In the genomic region with DNA sequence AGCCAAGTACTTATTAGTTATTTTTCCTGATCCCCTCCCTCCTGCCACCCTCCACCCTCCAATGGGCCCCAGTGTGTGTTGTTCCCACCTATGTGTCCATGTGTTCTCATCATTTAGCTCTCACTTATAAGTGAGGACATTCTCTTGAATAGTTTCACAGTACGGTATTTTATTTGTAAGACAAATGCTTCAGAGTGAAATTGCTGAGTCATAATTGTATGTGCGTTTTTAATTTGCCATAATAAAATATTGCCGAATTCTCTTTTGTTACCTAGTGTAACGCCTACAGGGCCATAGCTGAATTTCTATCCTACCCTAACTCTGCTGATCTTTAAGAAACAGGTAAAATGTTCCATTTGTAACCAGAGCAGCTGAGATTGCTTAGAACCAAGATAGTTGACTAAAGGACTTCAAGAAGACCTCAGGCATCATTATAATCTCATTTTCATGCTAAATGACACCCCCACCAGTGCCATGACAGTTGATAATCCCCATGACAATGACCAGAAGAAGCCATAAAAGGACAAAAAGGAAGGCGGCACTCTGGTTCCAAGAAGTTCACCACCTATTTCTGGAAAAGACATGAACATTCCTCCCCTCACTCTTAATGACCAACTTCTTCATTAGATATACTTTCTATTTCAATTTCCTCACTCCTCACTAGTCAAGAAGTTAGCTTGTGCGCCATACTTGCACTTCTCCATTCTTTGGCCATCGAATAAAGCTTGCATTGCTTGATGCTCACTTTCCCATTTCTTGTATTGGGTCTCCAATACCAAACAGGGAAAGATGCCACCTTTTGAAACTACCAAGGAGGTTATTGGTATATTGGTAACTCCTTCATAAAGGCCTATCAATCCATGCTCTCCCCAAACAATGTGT, we compare ENCODE assay signal across 24 cellular contexts. TPM values are rescaled to one million over a fixed set of nuclear protein-coding genes. Genes with fewer than 3 reads are reported as not detected.
DNase-seq lines count a peak whose midpoint lies in the region; ATAC-seq, FAIRE-seq and TF ChIP-seq lines count a peak whose summit lies in the region.
"Had no signal": no experiment of that assay in that cellular context is flagged by ENCODE, and none has a peak within 500 bp of the region (broad histone marks: within the 10 kb centered on the region; RNA-seq: fewer than 3 reads in every experiment).

No MANE protein-coding gene starts in this region.

- CTCF ChIA-PET in A549 (lab: Yijun Ruan, JAX): interaction anchor here (1.0 kb wide), 1 partner anchor 62 kb away, joined by 3 read pairs; no protein-coding TSS in a partner anchor
- CTCF ChIA-PET in PC-9 (lab: Charles Lee): interaction anchor here (0.6 kb wide), 1 partner anchor 160 kb away, joined by 3 read pairs; no protein-coding TSS in a partner anchor

- TF ChIP-seq CTCF in A549 (IDR thresholded peaks at IDR 0.05) (no peak), GM23338 (conservative IDR thresholded peaks at IDR 0.05; ENCODE audit: low read depth in 2 of 2) (no peak), chondrocyte (IDR thresholded peaks at IDR 0.05) (no peak), PC-9 (conservative IDR thresholded peaks at IDR 0.05) (no peak), neural progenitor cell (IDR thresholded peaks at IDR 0.05) (no peak)

- H3K36me3 Mint-ChIP-seq in GM23338 (ENCODE audit: low read depth) (no peaks in the 10 kb centered on the region), chondrocyte (ENCODE audit: low read depth) (peaks cover 3% of the 10 kb centered on the region), neural progenitor cell (no peaks in the 10 kb centered on the region)
- H3K36me3 Mint-ChIP-seq: CD4-positive, alpha-beta memory T cell had no signal

- no peaks in the 10 kb centered on the region for H3F3A ChIP-seq in GM23338 (replicated peaks; ENCODE audit: low read depth)
- no peaks in the 10 kb centered on the region for H3F3A ChIP-seq in PC-9 (ENCODE audit: insufficient read depth, low read depth)
- H3F3A ChIP-seq in neural progenitor cell (ENCODE audit: low read depth): no peaks in the 10 kb centered on the region

- H3K4me2 ChIP-seq in A549: no peak overlapping the region
- no peak overlapping the region for H3K4me2 ChIP-seq in GM23338
- no peak overlapping the region for H3K4me2 ChIP-seq in PC-9
- no peak overlapping the region for H3K4me2 ChIP-seq in neural progenitor cell

- H2AFZ ChIP-seq in GM23338: no peak overlapping the region
- no peak overlapping the region for H2AFZ ChIP-seq in PC-9
- no peak overlapping the region for H2AFZ ChIP-seq in neural progenitor cell (replicated peaks)
- H2AFZ ChIP-seq: GM23248 had no signal

- H3K27ac ChIP-seq in A549 (peak overlapping the region; percentile 36 to 74), GM23338 (ENCODE audit: low read depth) (no peak overlapping the region), SJSA1 (peak overlapping the region; percentile 14; the same call in 1 of the 2 replicates), PC-9 (no peak overlapping the region), neural progenitor cell (no peak overlapping the region)
- H3K27ac ChIP-seq: C4-2B, GM23248 had no signal

- TF ChIP-seq POLR2A in A549 (IDR thresholded peaks at IDR 0.05; ENCODE audit: low read length): no peak

- H3K4me1 Mint-ChIP-seq in GM23338: peaks cover 2% of the 10 kb centered on the region; the same call in 1 of the 3 replicates
- peaks cover 49% of the 10 kb centered on the region for H3K4me1 Mint-ChIP-seq in chondrocyte (ENCODE audit: low read depth)
- H3K4me1 Mint-ChIP-seq in neural progenitor cell: no peaks in the 10 kb centered on the region
- H3K4me1 Mint-ChIP-seq: CD4-positive, alpha-beta memory T cell had no signal

- WGBS in A549 (ENCODE audit: missing lambda C conversion rate): 86% methylated on average over 7 of the region's 7 CpGs

- DNase-seq in A549 (ENCODE audit: low read depth in 1 of 2, low spot score in 1 of 2) (no peak), GM23338 (ENCODE audit: low spot score) (no peak), SJSA1 (ENCODE audit: low read depth in 1 of 2, low spot score in 2 of 2) (no peak), chondrocyte (ENCODE audit: low spot score) (no peak), iPS-NIHi7 (ENCODE audit: extremely low spot score) (no peak), PC-9 (no peak), neural progenitor cell (ENCODE audit: low spot score) (no peak)
- DNase-seq: BE2C; CD4-positive, alpha-beta memory T cell; COR-L47; DMS153; DMS79 treated with DMSO at 0.1 percent for 48 hours; EL; GM23248; H9; KBM-7 had no signal

- no peak for FAIRE-seq in A549 (lab: Jason Lieb, UNC)
- FAIRE-seq: A204.1, D721Med, G401.6, GM12891, GM19239, HTR-8/SVneo had no signal

- H3K27ac Mint-ChIP-seq in GM23338 (peak overlapping the region; percentile 50; the same call in 1 of the 2 replicates), chondrocyte (ENCODE audit: unreplicated experiment) (peak overlapping the region; percentile 79), neural progenitor cell (no peak overlapping the region)
- H3K27ac Mint-ChIP-seq: CD4-positive, alpha-beta memory T cell; H9 had no signal

- intact Hi-C loops in PC-9 (cut with micrococcal nuclease; ENCODE audit: unreplicated experiment): no loop called here

- no peak for TF ChIP-seq RAD21 in A549 (conservative IDR thresholded peaks at IDR 0.05 in 1 of 2, IDR thresholded peaks at IDR 0.05 in 1 of 2)

- H3K9me3 ChIP-seq in A549: no peaks in the 10 kb centered on the region
- H3K9me3 ChIP-seq in SJSA1 (replicated peaks): no peaks in the 10 kb centered on the region
- H3K9me3 ChIP-seq in PC-9 (ENCODE audit: insufficient read depth, low read depth): no peaks in the 10 kb centered on the region
- H3K9me3 ChIP-seq in neural progenitor cell (ENCODE audit: low read depth): no peaks in the 10 kb centered on the region
- H3K9me3 ChIP-seq: BE2C had no signal

- H3K27me3 ChIP-seq in GM23338 (ENCODE audit: insufficient read depth) (no peaks in the 10 kb centered on the region), SJSA1 (replicated peaks) (no peaks in the 10 kb centered on the region), PC-9 (ENCODE audit: insufficient read depth, low read depth) (no peaks in the 10 kb centered on the region), neural progenitor cell (no peaks in the 10 kb centered on the region)
- H3K27me3 ChIP-seq: BE2C had no signal

- no peaks in the 10 kb centered on the region for H3K36me3 ChIP-seq in GM23338 (ENCODE audit: insufficient read depth)
- no peaks in the 10 kb centered on the region for H3K36me3 ChIP-seq in SJSA1
- no peaks in the 10 kb centered on the region for H3K36me3 ChIP-seq in PC-9 (ENCODE audit: low read depth)
- H3K36me3 ChIP-seq in neural progenitor cell: no peaks in the 10 kb centered on the region
- H3K36me3 ChIP-seq: BE2C had no signal

- BruUV-seq in PC-9 (replicated peaks; lab: Mats Ljungman, UMichigan): no TSS peak

- H3K9me2 ChIP-seq in GM23338 (ENCODE audit: insufficient read depth) (no peaks in the 10 kb centered on the region), PC-9 (ENCODE audit: insufficient read depth) (no peaks in the 10 kb centered on the region)

- TF ChIP-seq EP300 in A549 (IDR thresholded peaks at IDR 0.05): no peak

- H3K4me3 ChIP-seq in A549: no peak overlapping the region
- no peak overlapping the region for H3K4me3 ChIP-seq in GM23338
- H3K4me3 ChIP-seq in SJSA1: no peak overlapping the region
- H3K4me3 ChIP-seq in PC-9: no peak overlapping the region
- H3K4me3 ChIP-seq in neural progenitor cell: no peak overlapping the region
- H3K4me3 ChIP-seq: GM23248 had no signal

- POLR2A ChIA-PET in A549 (lab: Yijun Ruan, JAX): no interaction called here
- POLR2A ChIA-PET in PC-9 (lab: Charles Lee; ENCODE audit: unreplicated experiment): no interaction called here

- H3K79me2 ChIP-seq in GM23338 (replicated peaks; ENCODE audit: insufficient read depth) (no peaks in the 10 kb centered on the region), PC-9 (ENCODE audit: low read depth) (no peaks in the 10 kb centered on the region), neural progenitor cell (ENCODE audit: low read depth) (no peaks in the 10 kb centered on the region)

- H4K20me1 ChIP-seq in GM23338 (replicated peaks; ENCODE audit: insufficient read depth): no peaks in the 10 kb centered on the region
- no peaks in the 10 kb centered on the region for H4K20me1 ChIP-seq in PC-9 (ENCODE audit: insufficient read depth)
- H4K20me1 ChIP-seq in neural progenitor cell (ENCODE audit: low read depth): no peaks in the 10 kb centered on the region

- ATAC-seq in A549: no peak
- ATAC-seq in GM23338: no peak
- ATAC-seq in GM19467 (IDR thresholded peaks at IDR 0.05; ENCODE audit: unreplicated experiment): no peak

- H3K27me3 Mint-ChIP-seq in GM23338 (ENCODE audit: insufficient read depth, low read depth, poor library complexity) (peaks cover 2% of the 10 kb centered on the region), chondrocyte (ENCODE audit: low read depth) (no peaks in the 10 kb centered on the region), neural progenitor cell (ENCODE audit: insufficient read depth, low read depth) (no peaks in the 10 kb centered on the region)
- H3K27me3 Mint-ChIP-seq: CD4-positive, alpha-beta memory T cell had no signal

- H3K9ac ChIP-seq in neural progenitor cell: no peak overlapping the region
- H3K9ac ChIP-seq: GM23248 had no signal

- H3K4me3 Mint-ChIP-seq in GM23338: no peak overlapping the region
- no peak overlapping the region for H3K4me3 Mint-ChIP-seq in chondrocyte (ENCODE audit: unreplicated experiment)
- H3K4me3 Mint-ChIP-seq in neural progenitor cell: no peak overlapping the region
- H3K4me3 Mint-ChIP-seq: CD4-positive, alpha-beta memory T cell; H9 had no signal

- H3K4me1 ChIP-seq in A549: peaks cover 21% of the 10 kb centered on the region
- no peaks in the 10 kb centered on the region for H3K4me1 ChIP-seq in GM23338 (ENCODE audit: insufficient read depth)
- H3K4me1 ChIP-seq in SJSA1 (replicated peaks): peaks cover 9% of the 10 kb centered on the region
- no peaks in the 10 kb centered on the region for H3K4me1 ChIP-seq in PC-9 (replicated peaks; ENCODE audit: insufficient read depth)
- H3K4me1 ChIP-seq in neural progenitor cell: no peaks in the 10 kb centered on the region
- H3K4me1 ChIP-seq: BE2C had no signal

- H3K9me3 Mint-ChIP-seq in GM23338 (no peaks in the 10 kb centered on the region), chondrocyte (ENCODE audit: low read depth) (peaks cover 6% of the 10 kb centered on the region), neural progenitor cell (no peaks in the 10 kb centered on the region)
- H3K9me3 Mint-ChIP-seq: H9 had no signal

RNA-seq across cellular contexts. Expression of a gene that starts 18.4 kb away (rescaled TPM):
- polyA plus RNA-seq in A549 (2011; rRNA removed): 19.6 and 23.6 TPM in 2 replicates
- polyA plus RNA-seq in A549 (2012; cell fraction: cytosol; rRNA removed): 3.1 and 3.4 TPM in 2 replicates
- 4.4 and 7.2 TPM in 2 replicates for polyA plus RNA-seq in A549 (2012; cell fraction: nucleus; rRNA removed)
- 7.7 to 8.3 TPM (median 7.7 TPM) in 3 replicates for polyA plus RNA-seq in A549 (2017; fragmentation: RNase III; extraction: RNeasy Plus Mini Kit Qiagen cat#74134 plus additional on column Dnase treatment)
- 72.4 and 73.5 TPM in 2 replicates for polyA minus RNA-seq in A549 (2011; rRNA and poly(A)+ RNA removed)
- total RNA-seq in GM23338 (2014; rRNA removed; shearing (Covaris generic)): 8.8 and 10.5 TPM in 2 replicates
- 8.1 and 9.5 TPM in 2 replicates for polyA plus RNA-seq in GM23338 (2016; fragmentation: Nextera tagmentation; extraction: Ambion mirVana)
- 11.5 and 19.9 TPM in 2 replicates for total RNA-seq in SJSA1 (2014; rRNA removed; shearing (Covaris generic))
- total RNA-seq in chondrocyte: 30.1 to 32.8 TPM (median 31.0 TPM) in 3 replicates
- 3.4 and 5.2 TPM in 2 replicates for total RNA-seq in PC-9 (2021)
- total RNA-seq in neural progenitor cell (ENCODE audit: low replicate concordance): 1.1 and 1.2 TPM in 2 replicates
- total RNA-seq: CD4-positive, alpha-beta memory T cell had no signal
- polyA plus RNA-seq: CD4-positive, alpha-beta memory T cell had no signal

Comparison
In these comparisons a context has a peak if more than half of its experiments do, and no peak if none do; other contexts are left out.
1. H3K27ac ChIP-seq: peak in A549 (2 of 2) and SJSA1 (single experiment); none in GM23338 (single experiment), PC-9 (single experiment) and neural progenitor cell (single experiment).